1 cellular context compared by ENCODE assay signal in genomic region chr12:92065018-92065499, GRCh38.
TF ChIP-seq lines count a peak whose summit lies in the region.

No MANE protein-coding gene starts in this region.

TF ChIP-seq in A549, 52 proteins besides CTCF, POLR2A, EP300 and RAD21 (continued from another document):
- TF ChIP-seq HOXB13 (CRISPR knock-in tag; IDR thresholded peaks at IDR 0.05; ENCODE audit: low read depth) (no peak), ZNF302 (CRISPR knock-in tag; IDR thresholded peaks at IDR 0.05) (no peak), MAFK (IDR thresholded peaks at IDR 0.05; ENCODE audit: partially characterized antibody) (no peak), NPAS2 (CRISPR knock-in tag; IDR thresholded peaks at IDR 0.05; ENCODE audit: borderline replicate concordance) (peak; percentile 65; the same call in 1 of the 2 replicates), SMC3 (IDR thresholded peaks at IDR 0.05) (no peak), FOSB (CRISPR knock-in tag; IDR thresholded peaks at IDR 0.05) (no peak), KDM1A (IDR thresholded peaks at IDR 0.05; ENCODE audit: low read depth) (no peak), FOXS1 (CRISPR knock-in tag; IDR thresholded peaks at IDR 0.05) (no peak), CBX2 (IDR thresholded peaks at IDR 0.05; ENCODE audit: borderline replicate concordance, low read depth) (no peak), HEYL (CRISPR knock-in tag; IDR thresholded peaks at IDR 0.05) (no peak), PBX3 (IDR thresholded peaks at IDR 0.05) (no peak), MAX (IDR thresholded peaks at IDR 0.05) (peak; percentile 72; the same call in 1 of the 2 replicates), TP53 (CRISPR knock-in tag; IDR thresholded peaks at IDR 0.05) (no peak), SREBF2 (IDR thresholded peaks at IDR 0.05) (no peak), MAZ (IDR thresholded peaks at IDR 0.05; ENCODE audit: borderline replicate concordance, low read depth, low read length) (no peak), PHF8 (IDR thresholded peaks at IDR 0.05; ENCODE audit: borderline replicate concordance, low read depth) (no peak), CEBPB (IDR thresholded peaks at IDR 0.05) (peak in 1 of 2 experiments; percentile 39; a peak in 1 of 4 replicates), RARB (CRISPR knock-in tag; IDR thresholded peaks at IDR 0.05) (no peak), NFE2L2 (conservative IDR thresholded peaks at IDR 0.05; ENCODE audit: low read length) (no peak), NR3C1 (IDR thresholded peaks at IDR 0.05) (no peak), HOXB5 (CRISPR knock-in tag; IDR thresholded peaks at IDR 0.05) (no peak), MYC (IDR thresholded peaks at IDR 0.05; ENCODE audit: borderline replicate concordance, low read length) (0 out of 2 replicates have a peak, but pooled peaks have one; percentile 45), ELK1 (IDR thresholded peaks at IDR 0.05; ENCODE audit: low read depth, low read length) (no peak), CHD4 (IDR thresholded peaks at IDR 0.05; ENCODE audit: borderline replicate concordance) (no peak), ZSCAN20 (CRISPR knock-in tag; IDR thresholded peaks at IDR 0.05) (no peak), KDM5A (IDR thresholded peaks at IDR 0.05) (no peak), RNF2 (IDR thresholded peaks at IDR 0.05; ENCODE audit: borderline replicate concordance, low read depth) (no peak), E2F6 (IDR thresholded peaks at IDR 0.05; ENCODE audit: borderline replicate concordance, low read depth) (no peak), HMGXB4 (CRISPR knock-in tag; IDR thresholded peaks at IDR 0.05; ENCODE audit: borderline replicate concordance) (no peak), HES2 (IDR thresholded peaks at IDR 0.05) (no peak), FOSL2 (IDR thresholded peaks at IDR 0.05) (no peak), FOSL2 (CRISPR knock-in tag; IDR thresholded peaks at IDR 0.05) (peak; percentile 52), JUNB (IDR thresholded peaks at IDR 0.05) (no peak), EHF (CRISPR knock-in tag; IDR thresholded peaks at IDR 0.05) (no peak)
TF ChIP-seq in A549: peak in this region for 9.
